10 cellular contexts compared by ENCODE assay signal in the genomic region with DNA sequence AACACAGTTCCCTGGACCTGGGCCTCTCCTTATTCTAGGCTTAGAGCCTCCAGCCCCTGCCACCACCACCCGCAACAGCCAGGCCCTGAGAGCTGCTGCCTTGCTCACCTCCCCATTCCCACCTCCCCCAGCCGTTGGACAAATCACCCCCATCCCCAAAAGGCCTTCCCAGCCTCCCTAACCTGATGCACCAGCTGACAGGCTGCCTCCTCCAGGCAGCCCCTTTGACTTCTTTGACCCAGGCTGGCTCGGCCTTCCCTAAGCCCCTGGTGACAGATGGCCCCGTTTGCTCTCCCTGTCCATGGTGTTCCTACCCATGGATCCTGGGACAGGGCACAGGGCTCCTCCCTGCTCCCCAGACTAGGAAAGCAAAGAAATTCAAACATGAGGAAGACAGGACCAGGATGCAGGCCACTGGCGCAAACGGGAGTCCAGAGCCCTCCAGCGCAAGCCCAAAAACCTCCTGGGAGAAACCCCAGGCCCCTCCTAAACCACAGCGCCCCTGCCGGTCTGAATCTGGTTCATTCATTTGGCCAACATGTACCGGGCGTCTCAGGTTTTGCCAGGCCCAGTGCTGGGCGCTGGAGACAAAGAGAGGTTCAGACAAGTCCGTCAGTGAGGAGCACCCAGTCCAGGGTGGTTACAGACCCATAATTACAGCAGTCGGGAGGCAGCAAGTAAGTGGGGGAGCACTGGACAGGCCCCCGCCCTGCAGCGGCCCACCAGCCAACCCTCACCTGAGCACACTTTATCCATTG. TPM values are rescaled to one million over a fixed set of nuclear protein-coding genes. Genes with fewer than 3 reads are reported as not detected.
DNase-seq lines count a peak whose midpoint lies in the region; ATAC-seq, FAIRE-seq and TF ChIP-seq lines count a peak whose summit lies in the region.
"Had no signal": no experiment of that assay in that cellular context is flagged by ENCODE, and none has a peak within 500 bp of the region (broad histone marks: within the 10 kb centered on the region; RNA-seq: fewer than 3 reads in every experiment).

No MANE protein-coding gene starts in this region.

- H3K4me1 ChIP-seq in A549: peaks cover 41% of the 10 kb centered on the region
- H3K4me1 ChIP-seq in GM12878 (ENCODE audit: control insufficient read depth, insufficient read depth, low read length): peaks cover 19% of the 10 kb centered on the region
- H3K4me1 ChIP-seq in muscle layer of duodenum (ENCODE audit: control insufficient read depth in 1 of 2, insufficient read depth in 2 of 2, low read length in 2 of 2): peaks cover 15 to 39% of the 10 kb centered on the region in 2 donors

- no peak for ATAC-seq in A549
- ATAC-seq in GM12878: no peak

- POLR2A ChIA-PET in A549 (lab: Yijun Ruan, JAX): no interaction called here
- POLR2A ChIA-PET in GM12878 (lab: Charles Lee): no interaction called here

- no peak overlapping the region for H2AFZ ChIP-seq in GM12878 (ENCODE audit: control insufficient read depth, low read depth, low read length)

- intact Hi-C loops in GM12878 (cut with micrococcal nuclease; ENCODE audit: unreplicated experiment): no loop called here

- peaks cover 26% of the 10 kb centered on the region for H3K79me2 ChIP-seq in GM12878 (ENCODE audit: control insufficient read depth, insufficient read depth, low read length)

- 92% methylated on average over 15 of the region's 16 CpGs for WGBS in A549 (ENCODE audit: missing lambda C conversion rate)
- WGBS in GM12878 (ENCODE audit: insufficient coverage, insufficient replicate concordance, low lambda C conversion rate, missing lambda C conversion rate): 93% methylated on average over 14 of the region's 16 CpGs

- TF ChIP-seq POLR2A in A549 (IDR thresholded peaks at IDR 0.05; ENCODE audit: low read length) (no peak), GM12878 (IDR thresholded peaks at IDR 0.05; ENCODE audit: low read depth, low read length) (no peak)

- DNase-seq in A549 (ENCODE audit: low read depth in 1 of 2, low spot score in 1 of 2) (no peak), HFF-Myc (ENCODE audit: extremely low read depth, low read depth) (no peak), GM12878 (ENCODE audit: low read depth, low spot score) (no peak), CD1c-positive myeloid dendritic cell (ENCODE audit: extremely low spot score) (no peak), NCI-H446 treated with DMSO at 0.1 percent for 48 hours (lab: John Stamatoyannopoulos, UW) (no peak), ecto neural progenitor cell (ENCODE audit: low spot score) (no peak)
- no peak for DNase-seq in stimulated activated naive CD4-positive, alpha-beta T cell treated with Interleukin-2 at 50 U/mL for 16 hours (lab: John Stamatoyannopoulos, UW)
- DNase-seq: DMS 273 treated with DMSO at 0.1 percent for 48 hours, NCI-H1105 had no signal

- TF ChIP-seq RAD21 in A549 (conservative IDR thresholded peaks at IDR 0.05 in 1 of 2, IDR thresholded peaks at IDR 0.05 in 1 of 2): no peak
- no peak for TF ChIP-seq RAD21 in GM12878 (IDR thresholded peaks at IDR 0.05; ENCODE audit: insufficient read depth, low read depth, low read length)

- no peak for TF ChIP-seq CTCF in A549 (IDR thresholded peaks at IDR 0.05)
- TF ChIP-seq CTCF in HFF-Myc (IDR thresholded peaks at IDR 0.05; ENCODE audit: low read depth, low read length, missing control alignments): no peak
- peak in 2 of 3 experiments; percentile 4 to 16; a peak in 1 of 6 replicates for TF ChIP-seq CTCF in GM12878 (IDR thresholded peaks at IDR 0.05 in 2 of 3, conservative IDR thresholded peaks at IDR 0.05 in 1 of 3; ENCODE audit: control insufficient read depth in 2 of 3, extremely low read depth in 1 of 3, insufficient read depth in 1 of 3, low read depth in 3 of 3, low read length in 3 of 3)

- H3K4me3 ChIP-seq in A549: no peak overlapping the region
- H3K4me3 ChIP-seq in HFF-Myc (replicated peaks; ENCODE audit: low read depth, low read length): peak overlapping the region; percentile 76
- H3K4me3 ChIP-seq in GM12878: peak overlapping the region; percentile 68
- H3K4me3 ChIP-seq in muscle layer of duodenum (ENCODE audit: low read depth in 1 of 2, low read length in 2 of 2): peak overlapping the region; percentile 78 to 81

- H3K36me3 ChIP-seq in GM12878 (ENCODE audit: control insufficient read depth in 2 of 2, insufficient read depth in 2 of 2, low read length in 1 of 2) (peaks cover 0 to 5% of the 10 kb centered on the region in 2 experiments; a peak in 2 of 4 replicates), muscle layer of duodenum (ENCODE audit: control insufficient read depth in 1 of 2, insufficient read depth in 2 of 2, low read length in 2 of 2) (peaks cover 6 to 16% of the 10 kb centered on the region in 2 donors)

- no TSS peak for BruUV-seq in GM12878 (replicated peaks; lab: Mats Ljungman, UMichigan)

- H3K27ac ChIP-seq in A549 (no peak overlapping the region; a peak in 1 of 6 replicates), GM12878 (ENCODE audit: control insufficient read depth, insufficient read depth) (no peak overlapping the region), muscle layer of duodenum (ENCODE audit: low read length) (no peak overlapping the region)

- peak overlapping the region; percentile 87; the same call in 1 of the 2 replicates for H3K9ac ChIP-seq in GM12878 (ENCODE audit: control insufficient read depth, insufficient read depth, low read length)

- in situ Hi-C loops in GM12878 (cut with MboI): no loop called here

- H3K9me3 ChIP-seq in A549 (no peaks in the 10 kb centered on the region), GM12878 (replicated peaks; ENCODE audit: control insufficient read depth, insufficient read depth, low read length) (no peaks in the 10 kb centered on the region), muscle layer of duodenum (ENCODE audit: control insufficient read depth in 1 of 2, low read length in 2 of 2) (no peaks in the 10 kb centered on the region)

- SMC1A ChIA-PET in GM12878 (lab: Charles Lee; ENCODE audit: uncharacterized antibody, unreplicated experiment): no interaction called here

- peaks cover 2% of the 10 kb centered on the region; the same call in 1 of the 2 replicates for H4K20me1 ChIP-seq in GM12878 (ENCODE audit: control insufficient read depth, insufficient read depth)

- CTCF ChIA-PET in A549 (lab: Yijun Ruan, JAX): interaction anchor here (1.0 to 6.1 kb wide), 4 partner anchors 24 to 33 kb away, joined by 3 to 48 read pairs (median 7); no protein-coding TSS in a partner anchor
- CTCF ChIA-PET in GM12878 (lab: Yijun Ruan, JAX): no interaction called here

- RAD21 ChIA-PET in GM12878 (lab: Charles Lee; ENCODE audit: unreplicated experiment): no interaction called here

- TF ChIP-seq EP300 in A549 (IDR thresholded peaks at IDR 0.05) (no peak), GM12878 (IDR thresholded peaks at IDR 0.05; ENCODE audit: borderline replicate concordance in 1 of 2, control insufficient read depth in 1 of 2, low read depth in 2 of 2, low read length in 2 of 2) (no peak)

- H3K27me3 ChIP-seq in GM12878 (replicated peaks in 1 of 2; ENCODE audit: control insufficient read depth in 2 of 2, insufficient read depth in 2 of 2, low read length in 1 of 2) (0 out of 4 replicates have a peak, but pooled peaks cover 0 to 2% of the 10 kb centered on the region in 2 experiments), muscle layer of duodenum (ENCODE audit: low read depth, low read length) (no peaks in the 10 kb centered on the region)

- FAIRE-seq in A549 (lab: Jason Lieb, UNC) (no peak), GM12878 (lab: Jason Lieb, UNC) (no peak)

- peak overlapping the region; percentile 89 for H3K4me2 ChIP-seq in A549
- peak overlapping the region; percentile 98 for H3K4me2 ChIP-seq in GM12878 (ENCODE audit: control insufficient read depth, insufficient read depth)

RNA-seq across cellular contexts. Expression of gene AKT1, which starts 2.4 kb away (rescaled TPM):
- polyA plus RNA-seq in A549 (2011; rRNA removed) (66.0 and 70.2 TPM in 2 replicates), A549 (2017; fragmentation: RNase III; extraction: RNeasy Plus Mini Kit Qiagen cat#74134 plus additional on column Dnase treatment) (87.1 to 93.8 TPM (median 93.0 TPM) in 3 replicates), GM12878 (2011; rRNA removed) (44.8 and 70.3 TPM in 2 replicates), GM12878 (2014; fragmentation: Illumina TruSeq; extraction: Trizol) (19.3 and 55.4 TPM in 2 replicates), GM12878 (2014; fragmentation: Nextera tagmentation; extraction: Ambion mirVana) (1 to 10 TPM in 1 of 2 experiments, under 1 TPM in 1; 0.63 to 1.4 TPM), GM12878 (2014; rRNA removed) (92.3 and 101 TPM in 2 replicates), GM12878 (2016; fragmentation: Nextera tagmentation; extraction: Ambion mirVana) (1 to 10 TPM; 9.0 to 9.2 TPM)
- 164 and 170 TPM in 2 replicates for polyA plus RNA-seq in A549 (2012; cell fraction: cytosol; rRNA removed)
- polyA plus RNA-seq in A549 (2012; cell fraction: nucleus; rRNA removed): 315 and 328 TPM in 2 replicates
- polyA minus RNA-seq in A549 (2011; rRNA and poly(A)+ RNA removed): 138 and 139 TPM in 2 replicates
- total RNA-seq in GM12878 (2013; cell fraction: nucleolus; rRNA removed): 49.2 and 56.5 TPM in 2 replicates
- total RNA-seq in GM12878 (2014; rRNA removed) (70.8 and 83.6 TPM in 2 replicates), GM12878 (2014; rRNA removed; fragmentation: Illumina TruSeq; extraction: Trizol) (55.9 and 62.4 TPM in 2 replicates), GM12878 (2021) (102 and 110 TPM in 2 replicates)
- 19.1 TPM for polyA plus RNA-seq in GM12878 (2011; ENCODE audit: low read depth)
- 99.2 and 131 TPM in 2 replicates for polyA plus RNA-seq in GM12878 (2011; cell fraction: cytosol; rRNA removed)
- 234 and 307 TPM in 2 replicates for polyA plus RNA-seq in GM12878 (2011; cell fraction: nucleus; rRNA removed)
- 50.8 and 57.6 TPM in 2 replicates for polyA plus RNA-seq in GM12878 (2012)
- polyA minus RNA-seq in GM12878 (2011; rRNA and poly(A)+ RNA removed): 64.3 and 96.2 TPM in 2 replicates
- polyA minus RNA-seq in GM12878 (2011; cell fraction: cytosol; rRNA and poly(A)+ RNA removed): 42.0 and 48.6 TPM in 2 replicates
- 23.0 and 34.0 TPM in 2 replicates for polyA minus RNA-seq in GM12878 (2011; cell fraction: nucleus; rRNA and poly(A)+ RNA removed)

RNA-seq across cellular contexts. Expression of gene ZBTB42, which starts 7.8 kb away (rescaled TPM):
- 1.6 and 2.1 TPM in 2 replicates for polyA plus RNA-seq in A549 (2011; rRNA removed)
- 1.6 and 2.9 TPM in 2 replicates for polyA plus RNA-seq in A549 (2012; cell fraction: cytosol; rRNA removed)
- 2.3 and 2.9 TPM in 2 replicates for polyA plus RNA-seq in A549 (2012; cell fraction: nucleus; rRNA removed)
- 2.3 to 3.1 TPM (median 2.6 TPM) in 3 replicates for polyA plus RNA-seq in A549 (2017; fragmentation: RNase III; extraction: RNeasy Plus Mini Kit Qiagen cat#74134 plus additional on column Dnase treatment)
- 3.9 and 4.1 TPM in 2 replicates for polyA minus RNA-seq in A549 (2011; rRNA and poly(A)+ RNA removed)
- 1.8 and 3.7 TPM in 2 replicates for total RNA-seq in GM12878 (2013; cell fraction: nucleolus; rRNA removed)
- total RNA-seq in GM12878 (2014; rRNA removed): 0.33 and 0.68 TPM in 2 replicates
- total RNA-seq in GM12878 (2014; rRNA removed; fragmentation: Illumina TruSeq; extraction: Trizol): 0.46 and 0.54 TPM in 2 replicates
- total RNA-seq in GM12878 (2021): 1.2 and 1.3 TPM in 2 replicates
- 0.07 TPM for polyA plus RNA-seq in GM12878 (2011; ENCODE audit: low read depth)
- 0.10 and 0.22 TPM in 2 replicates for polyA plus RNA-seq in GM12878 (2011; rRNA removed)
- polyA plus RNA-seq in GM12878 (2011; cell fraction: cytosol; rRNA removed): 0.36 and 0.38 TPM in 2 replicates
- 0.61 and 0.97 TPM in 2 replicates for polyA plus RNA-seq in GM12878 (2011; cell fraction: nucleus; rRNA removed)
- polyA plus RNA-seq in GM12878 (2012): 0.27 and 0.28 TPM in 2 replicates
- 0.13 TPM in 1 of 2 replicates, not detected in the other for polyA plus RNA-seq in GM12878 (2014; fragmentation: Illumina TruSeq; extraction: Trizol)
- under 1 TPM in 1 of 2 experiments, not detected in 1; 0.05 TPM for polyA plus RNA-seq in GM12878 (2014; fragmentation: Nextera tagmentation; extraction: Ambion mirVana)
- polyA plus RNA-seq in GM12878 (2014; rRNA removed): 0.51 and 0.94 TPM in 2 replicates
- under 1 TPM in 1 of 2 experiments, not detected in 1; 0.23 TPM for polyA plus RNA-seq in GM12878 (2016; fragmentation: Nextera tagmentation; extraction: Ambion mirVana)
- polyA minus RNA-seq in GM12878 (2011; rRNA and poly(A)+ RNA removed): 0.44 and 1.7 TPM in 2 replicates
- polyA minus RNA-seq in GM12878 (2011; cell fraction: cytosol; rRNA and poly(A)+ RNA removed): 0.53 TPM in 1 of 2 replicates, not detected in the other
- 2.9 and 3.4 TPM in 2 replicates for polyA minus RNA-seq in GM12878 (2011; cell fraction: nucleus; rRNA and poly(A)+ RNA removed)

RNA-seq across cellular contexts. Expression of gene SIVA1, which starts 40.2 kb away (rescaled TPM):
- polyA plus RNA-seq in A549 (2011; rRNA removed) (90.0 and 94.2 TPM in 2 replicates), A549 (2017; fragmentation: RNase III; extraction: RNeasy Plus Mini Kit Qiagen cat#74134 plus additional on column Dnase treatment) (157 to 169 TPM (median 163 TPM) in 3 replicates), GM12878 (2011; rRNA removed) (29.6 and 75.5 TPM in 2 replicates), GM12878 (2014; fragmentation: Illumina TruSeq; extraction: Trizol) (4.0 and 7.6 TPM in 2 replicates), GM12878 (2014; fragmentation: Nextera tagmentation; extraction: Ambion mirVana) (10 to 100 TPM in 1 of 2 experiments, 1 to 10 TPM in 1; 4.6 to 30.6 TPM), GM12878 (2014; rRNA removed) (173 and 207 TPM in 2 replicates), GM12878 (2016; fragmentation: Nextera tagmentation; extraction: Ambion mirVana) (100 to 1,000 TPM; 270 to 282 TPM)
- 477 and 601 TPM in 2 replicates for polyA plus RNA-seq in A549 (2012; cell fraction: cytosol; rRNA removed)
- polyA plus RNA-seq in A549 (2012; cell fraction: nucleus; rRNA removed): 376 and 581 TPM in 2 replicates
- 12.3 and 14.4 TPM in 2 replicates for polyA minus RNA-seq in A549 (2011; rRNA and poly(A)+ RNA removed)
- 37.5 and 51.8 TPM in 2 replicates for total RNA-seq in GM12878 (2013; cell fraction: nucleolus; rRNA removed)
- total RNA-seq in GM12878 (2014; rRNA removed) (182 and 197 TPM in 2 replicates), GM12878 (2014; rRNA removed; fragmentation: Illumina TruSeq; extraction: Trizol) (18.8 and 26.6 TPM in 2 replicates), GM12878 (2021) (128 and 137 TPM in 2 replicates)
- 32.1 TPM for polyA plus RNA-seq in GM12878 (2011; ENCODE audit: low read depth)
- 159 and 299 TPM in 2 replicates for polyA plus RNA-seq in GM12878 (2011; cell fraction: cytosol; rRNA removed)
- polyA plus RNA-seq in GM12878 (2011; cell fraction: nucleus; rRNA removed): 166 and 180 TPM in 2 replicates
- polyA plus RNA-seq in GM12878 (2012): 63.7 and 67.4 TPM in 2 replicates
- 23.3 and 46.5 TPM in 2 replicates for polyA minus RNA-seq in GM12878 (2011; rRNA and poly(A)+ RNA removed)
- 29.1 and 29.4 TPM in 2 replicates for polyA minus RNA-seq in GM12878 (2011; cell fraction: cytosol; rRNA and poly(A)+ RNA removed)
- polyA minus RNA-seq in GM12878 (2011; cell fraction: nucleus; rRNA and poly(A)+ RNA removed): 18.7 and 28.8 TPM in 2 replicates

Comparison
In these comparisons a context has a peak if more than half of its experiments do, and no peak if none do; other contexts are left out.
1. CTCF ChIP-seq: peak in GM12878 (2 of 3); none in A549 (single experiment) and HFF-Myc (single experiment).
2. Of the 24 proteins assayed by ChIP-seq in both GM12878 and A549: peak only in GM12878: CTCF; only in A549: none; in both: none; in neither: 23.